Comparison of ENCODE assay signal across 9 cellular contexts in the genomic region with DNA sequence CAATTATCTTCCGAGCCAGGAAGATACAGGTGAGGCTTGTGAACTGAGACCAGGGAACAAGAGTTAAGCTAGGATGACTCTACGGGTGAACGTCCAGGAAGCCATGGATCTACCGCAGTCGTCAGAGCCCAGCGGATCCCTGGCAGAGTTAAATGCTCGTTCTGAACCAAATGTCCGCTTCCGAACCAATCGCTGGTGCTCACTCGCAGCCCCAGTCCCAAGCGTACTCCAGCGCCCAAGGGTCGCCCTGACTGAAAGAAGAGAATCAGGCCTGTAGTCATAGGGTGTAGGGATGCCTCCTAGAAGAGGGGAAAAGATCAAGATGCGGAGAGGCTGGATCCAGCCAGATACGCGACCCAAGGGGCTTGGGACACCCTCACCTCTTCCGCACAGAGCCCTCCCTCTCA. TPM values are rescaled to one million over a fixed set of nuclear protein-coding genes. Genes with fewer than 3 reads are reported as not detected.
DNase-seq lines count a peak whose midpoint lies in the region; ATAC-seq and TF ChIP-seq lines count a peak whose summit lies in the region.
"Had no signal": no experiment of that assay in that cellular context is flagged by ENCODE, and none has a peak within 500 bp of the region (broad histone marks: within the 10 kb centered on the region; RNA-seq: fewer than 3 reads in every experiment).

No MANE protein-coding gene starts in this region.

- H3K27me3 Mint-ChIP-seq in HFFc6 (ENCODE audit: insufficient read depth), result peaks cover 2% of the 10 kb centered on the region

- H3K9me3 Mint-ChIP-seq in HFFc6, result no peaks in the 10 kb centered on the region

- TF ChIP-seq CTCF in GM06990 (IDR thresholded peaks at IDR 0.05; ENCODE audit: insufficient read depth, low read length, poor library complexity, severe bottlenecking), result no peak
- no peak for TF ChIP-seq CTCF in HFFc6 (IDR thresholded peaks at IDR 0.05)
- no peak for TF ChIP-seq CTCF in VCaP (conservative IDR thresholded peaks at IDR 0.05)
- TF ChIP-seq CTCF in foreskin keratinocyte (conservative IDR thresholded peaks at IDR 0.05), result no peak

- peak overlapping the region; percentile 91 for H3K27ac ChIP-seq in VCaP
- H3K27ac ChIP-seq in foreskin keratinocyte, result peak overlapping the region; percentile 26
- H3K27ac ChIP-seq in skeletal muscle tissue (ENCODE audit: low read depth, low read length), result peak overlapping the region; percentile 91

- ATAC-seq in foreskin keratinocyte, result peak; percentile 13

- peak overlapping the region; percentile 98 for H3K27ac Mint-ChIP-seq in HFFc6

- no peaks in the 10 kb centered on the region for H3K9me3 ChIP-seq in skeletal muscle tissue (ENCODE audit: control insufficient read depth in 3 of 3, low read length in 3 of 3)

- DNase-seq in GM06990 (ENCODE audit: extremely low read depth, insufficient read length), result no peak
- no peak for DNase-seq in HFFc6
- no peak for DNase-seq in foreskin keratinocyte
- no peak for DNase-seq in HK-2 (ENCODE audit: unreplicated experiment)
- no peak for DNase-seq in NCI-H1048 (lab: John Stamatoyannopoulos, UW)
- no peak for DNase-seq in germinal center (ENCODE audit: low spot score)

- H3K4me3 ChIP-seq in GM06990 (replicated peaks; ENCODE audit: low read depth, low read length), result peak overlapping the region; percentile 96
- H3K4me3 ChIP-seq in skeletal muscle tissue (ENCODE audit: low read length in 3 of 3), result peak overlapping the region; percentile 97 to 100 (median 99)

- H3K27me3 ChIP-seq in GM06990 (replicated peaks; ENCODE audit: control insufficient read depth, insufficient read depth, low read length) (no peaks in the 10 kb centered on the region), foreskin keratinocyte (no peaks in the 10 kb centered on the region), skeletal muscle tissue (ENCODE audit: control insufficient read depth in 3 of 3, insufficient read depth in 3 of 3, low read length in 3 of 3) (no peaks in the 10 kb centered on the region)

- H3K36me3 ChIP-seq in GM06990 (ENCODE audit: control insufficient read depth, insufficient read depth, low read length) (peaks cover 14% of the 10 kb centered on the region), skeletal muscle tissue (ENCODE audit: control insufficient read depth in 3 of 3, insufficient read depth in 3 of 3, low read length in 3 of 3) (peaks cover 20 to 30% (median 28%) of the 10 kb centered on the region in 3 donors)

- H3K9ac ChIP-seq in skeletal muscle tissue (ENCODE audit: low read depth in 1 of 3, low read length in 3 of 3), result peak overlapping the region; percentile 94 to 99 (median 96)

- H3K4me1 Mint-ChIP-seq in HFFc6 (ENCODE audit: low read depth), result peaks cover 35% of the 10 kb centered on the region

- peaks cover 29% of the 10 kb centered on the region for H3K36me3 Mint-ChIP-seq in HFFc6 (ENCODE audit: low read depth)

- peaks cover 4% of the 10 kb centered on the region for H3K4me1 ChIP-seq in foreskin keratinocyte
- peaks cover 10 to 27% (median 23%) of the 10 kb centered on the region in 3 donors for H3K4me1 ChIP-seq in skeletal muscle tissue (ENCODE audit: control insufficient read depth in 3 of 3, insufficient read depth in 3 of 3, low read length in 3 of 3)

- H3K4me3 Mint-ChIP-seq in HFFc6, result peak overlapping the region; percentile 98

RNA-seq across cellular contexts. Expression of a gene that starts 0.3 kb away (rescaled TPM):
- total RNA-seq in HFFc6 (2021; fragmentation: NEBNext Ultra II Directional; extraction: Animal tissue kit (Norgen Biotek cat#: 25700)), result 10 to 100 TPM; 14.2 to 17.4 (median 15.3) TPM
- total RNA-seq in foreskin keratinocyte (13.4 and 13.7 TPM in 2 replicates), skeletal muscle tissue (41.2 TPM)
- 9.5 and 10.1 TPM in 2 replicates for polyA plus RNA-seq in foreskin keratinocyte

RNA-seq across cellular contexts. Expression of a gene that starts 0.8 kb away (rescaled TPM):
- total RNA-seq in HFFc6 (2021; fragmentation: NEBNext Ultra II Directional; extraction: Animal tissue kit (Norgen Biotek cat#: 25700)), result 100 to 1,000 TPM; 155 to 219 (median 178) TPM
- total RNA-seq in foreskin keratinocyte (172 and 212 TPM in 2 replicates), skeletal muscle tissue (92.4 TPM)
- 223 and 277 TPM in 2 replicates for polyA plus RNA-seq in foreskin keratinocyte

RNA-seq across cellular contexts. Expression of a gene that starts 33.8 kb away (rescaled TPM):
- total RNA-seq in HFFc6 (2021; fragmentation: NEBNext Ultra II Directional; extraction: Animal tissue kit (Norgen Biotek cat#: 25700)), result under 1 TPM in 3 of 6 experiments, not detected in 3; 0.09 to 0.33 (median 0.25) TPM
- total RNA-seq in foreskin keratinocyte (0.07 and 0.18 TPM in 2 replicates), skeletal muscle tissue (0.52 TPM)
- 0.03 and 0.07 TPM in 2 replicates for polyA plus RNA-seq in foreskin keratinocyte

RNA-seq across cellular contexts. Expression of a gene that starts 41.5 kb away (rescaled TPM):
- total RNA-seq in HFFc6 (2021; fragmentation: NEBNext Ultra II Directional; extraction: Animal tissue kit (Norgen Biotek cat#: 25700)), result under 1 TPM in 1 of 6 experiments, not detected in 5; 0.10 TPM
- total RNA-seq in foreskin keratinocyte (0.10 and 0.14 TPM in 2 replicates), skeletal muscle tissue (not detected)
- polyA plus RNA-seq in foreskin keratinocyte, result 0.03 and 0.04 TPM in 2 replicates
- total RNA-seq: activated CD8-positive, alpha-beta memory T cell treated with anti-CD3 and anti-CD28 coated beads for 36 hours had no signal

Comparison
In these comparisons a context has a peak if more than half of its experiments do, and no peak if none do; other contexts are left out.
1. H3K27ac ChIP-seq: peak in every context shown above with its lines; median percentile 91 in VCaP; 91 in skeletal muscle tissue; 26 in foreskin keratinocyte.